1 cellular context compared by ENCODE assay signal in the genomic region with DNA sequence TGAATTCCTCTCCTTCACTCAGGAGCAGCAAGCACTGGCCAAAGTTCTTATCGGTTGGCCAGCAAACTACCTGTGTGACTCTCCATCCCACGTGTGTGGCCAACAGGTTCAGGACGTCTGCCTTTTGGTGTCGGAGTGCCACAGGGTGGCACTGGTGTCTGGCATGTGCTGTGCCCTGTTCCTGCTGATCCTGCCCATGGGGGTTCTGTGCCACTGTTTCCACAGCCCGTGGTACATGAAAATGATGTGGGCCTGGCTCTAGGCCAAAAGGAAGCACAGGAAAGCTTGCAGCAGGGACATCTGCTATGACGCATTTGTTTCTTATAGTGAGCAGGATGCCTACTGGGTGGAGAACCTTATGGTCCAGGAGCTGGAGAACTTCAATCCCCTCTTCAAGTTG.
TF ChIP-seq lines count a peak whose summit lies in the region.

No MANE protein-coding gene starts in this region.

TF ChIP-seq in K562, 482 proteins besides CTCF, POLR2A, EP300 and RAD21 (continued from another document):
- TF ChIP-seq NR3C1 (CRISPR knock-in tag; IDR thresholded peaks at IDR 0.05), result no peak
- no peak for TF ChIP-seq HEY1 (CRISPR knock-in tag; IDR thresholded peaks at IDR 0.05; ENCODE audit: borderline replicate concordance)
